In the genomic region with DNA sequence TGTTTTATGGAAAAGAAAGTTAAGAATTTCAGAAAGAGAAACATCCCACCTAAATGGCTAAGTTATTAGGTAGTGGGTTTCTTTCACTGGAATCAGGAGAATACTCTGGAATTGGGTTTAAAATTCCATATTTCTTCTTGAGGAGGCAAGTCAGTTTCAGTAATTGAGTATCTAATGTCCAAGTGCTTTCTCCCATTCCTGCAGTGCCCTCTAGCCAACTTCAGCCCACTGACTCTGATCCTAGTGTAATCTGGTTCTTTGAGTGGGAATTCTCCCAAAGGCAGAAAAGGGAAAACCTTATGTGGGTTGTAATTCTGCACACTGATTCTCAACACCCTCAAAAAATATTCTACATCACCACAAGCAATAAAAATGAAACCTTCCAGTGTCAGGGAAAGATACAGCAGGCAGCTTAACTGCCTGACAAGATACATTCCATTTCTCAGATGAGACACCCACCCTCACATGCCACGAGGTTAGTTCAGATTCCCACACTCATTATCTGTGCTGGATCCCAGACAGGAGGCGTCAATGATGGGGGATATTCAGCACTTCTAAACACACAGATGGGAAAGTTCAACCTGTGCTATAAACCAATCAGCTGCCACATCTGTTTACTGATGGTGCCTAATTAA, we compare ENCODE assay signal across 17 cellular contexts.
DNase-seq lines count a peak whose midpoint lies in the region; ATAC-seq and TF ChIP-seq lines count a peak whose summit lies in the region.
"Had no signal": no experiment of that assay in that cellular context is flagged by ENCODE, and none has a peak within 500 bp of the region (broad histone marks: within the 10 kb centered on the region; RNA-seq: fewer than 3 reads in every experiment).

No MANE protein-coding gene starts in this region.

- ATAC-seq in HG02970 (IDR thresholded peaks at IDR 0.05; ENCODE audit: low FRiP score, unreplicated experiment) (no peak), omental fat pad (ENCODE audit: low FRiP score) (no peak)
- ATAC-seq: CD8-positive, alpha-beta T cell; GM23338; Right ventricle myocardium inferior had no signal

- H3K27me3 ChIP-seq in ACC112 (ENCODE audit: insufficient read depth, low read length), result no peaks in the 10 kb centered on the region

- H3K79me2 ChIP-seq in ACC112 (ENCODE audit: control insufficient read depth, insufficient read depth, low read length, unreplicated experiment), result no peaks in the 10 kb centered on the region

- peak; percentile 26 for DNase-seq in GM03348 (ENCODE audit: low spot score)
- peak; percentile 53 for DNase-seq in amniotic epithelial cell (ENCODE audit: low read depth)
- DNase-seq in fibroblast of pulmonary artery (ENCODE audit: low read depth), result peak; percentile 46
- DNase-seq in medulla oblongata (ENCODE audit: extremely low spot score), result no peak
- no peak for DNase-seq in CD1c-positive myeloid dendritic cell (ENCODE audit: extremely low spot score)
- DNase-seq in omental fat pad (ENCODE audit: low spot score), result no peak
- DNase-seq: CD8-positive, alpha-beta T cell; NCI-H187 treated with DMSO at 0.1 percent for 48 hours; NCI-H446; NCI-H748 treated with DMSO at 0.1 percent for 48 hours; PC-9 had no signal

- peak overlapping the region; percentile 14 for H2AFZ ChIP-seq in ACC112 (ENCODE audit: low read length, unreplicated experiment)
- H2AFZ ChIP-seq: GM23338, PC-9 had no signal

- no peak overlapping the region for H3K27ac ChIP-seq in ACC112 (ENCODE audit: low read depth, low read length)
- H3K27ac ChIP-seq: KMS-11, PC-9, SK-N-MC had no signal

- H3K4me3 ChIP-seq in ACC112 (ENCODE audit: low read depth, low read length) (no peak overlapping the region), fibroblast of pulmonary artery (replicated peaks; ENCODE audit: low read depth, low read length) (no peak overlapping the region)
- H3K4me3 ChIP-seq: GM23338, PC-9, SK-N-MC had no signal

- no peaks in the 10 kb centered on the region for H3K4me1 ChIP-seq in ACC112 (ENCODE audit: control insufficient read depth, insufficient read depth, low read length, unreplicated experiment)

- TF ChIP-seq CTCF in fibroblast of pulmonary artery (IDR thresholded peaks at IDR 0.05; ENCODE audit: low read length, missing control alignments), result peak; percentile 26
- no peak for TF ChIP-seq CTCF in omental fat pad (IDR thresholded peaks at IDR 0.05)

- H3K36me3 ChIP-seq in ACC112 (ENCODE audit: insufficient read depth, low read length), result no peaks in the 10 kb centered on the region

Comparison
In these comparisons a context has a peak if more than half of its experiments do, and no peak if none do; other contexts are left out.
1. DNase-seq: peak in GM03348 (single experiment), amniotic epithelial cell (single experiment) and fibroblast of pulmonary artery (single experiment); none in medulla oblongata (single experiment), CD1c-positive myeloid dendritic cell (single experiment) and omental fat pad (single experiment).